In the genomic region with DNA sequence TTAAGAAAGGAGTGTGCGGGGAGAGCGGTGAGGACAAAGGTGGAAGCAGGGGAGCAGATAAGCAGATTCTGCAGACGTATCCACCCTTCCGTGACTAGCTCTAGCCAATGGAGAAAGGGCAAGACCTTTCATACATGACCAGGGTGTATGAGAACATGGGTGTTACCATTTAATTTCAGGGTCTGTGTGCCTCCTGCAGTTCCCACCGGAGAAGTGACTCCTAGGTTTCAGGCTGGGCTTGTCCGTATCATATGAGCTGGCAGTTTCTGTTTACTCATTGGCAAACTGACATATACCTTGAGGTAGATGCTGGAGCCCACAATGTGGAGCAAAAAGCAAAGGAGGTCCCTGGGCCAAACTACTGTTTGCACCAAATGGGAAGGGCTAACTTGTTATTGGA, we compare ENCODE assay signal across 15 cellular contexts. TPM values are rescaled to one million over a fixed set of nuclear protein-coding genes. Genes with fewer than 3 reads are reported as not detected.
DNase-seq lines count a peak whose midpoint lies in the region; ATAC-seq and TF ChIP-seq lines count a peak whose summit lies in the region.
"Had no signal": no experiment of that assay in that cellular context is flagged by ENCODE, and none has a peak within 500 bp of the region (broad histone marks: within the 10 kb centered on the region; RNA-seq: fewer than 3 reads in every experiment).

No MANE protein-coding gene starts in this region.

- ATAC-seq in HG03342 (IDR thresholded peaks at IDR 0.05; ENCODE audit: unreplicated experiment) = peak; percentile 43
- ATAC-seq: naive thymus-derived CD8-positive, alpha-beta T cell had no signal

- H3K9ac ChIP-seq in mammary epithelial cell (ENCODE audit: insufficient read depth, low read length) = no peak overlapping the region

- H3K4me1 ChIP-seq in mammary epithelial cell (ENCODE audit: insufficient read depth, low read length) (peaks cover 15% of the 10 kb centered on the region), testis (peaks cover 16% of the 10 kb centered on the region)
- H3K4me1 ChIP-seq: esophagus muscularis mucosa had no signal

- WGBS in mammary epithelial cell (ENCODE audit: low coverage, missing lambda C conversion rate) = 97% methylated on average over 6 of the region's 6 CpGs
- WGBS in testis, 2 donors = 77 to 84% methylated on average over 6 of the region's 6 CpGs

- no peak for TF ChIP-seq POLR2A in testis (IDR thresholded peaks at IDR 0.05)

- H3K9me3 ChIP-seq in mammary epithelial cell (replicated peaks; ENCODE audit: insufficient read depth, low read length) (no peaks in the 10 kb centered on the region), testis (no peaks in the 10 kb centered on the region)
- H3K9me3 ChIP-seq: esophagus muscularis mucosa had no signal

- no peaks in the 10 kb centered on the region for H3K36me3 ChIP-seq in mammary epithelial cell (ENCODE audit: insufficient read depth, low read length)
- H3K36me3 ChIP-seq in testis (ENCODE audit: low read depth, missing control alignments) = no peaks in the 10 kb centered on the region
- H3K36me3 ChIP-seq: esophagus muscularis mucosa had no signal

- H3K36me3 Mint-ChIP-seq in activated T-cell treated with anti-CD3 and anti-CD28 coated beads, Interleukin-2, amount 50 U/mL, for 24 hours (ENCODE audit: low read depth) = no peaks in the 10 kb centered on the region
- H3K36me3 Mint-ChIP-seq: immature natural killer cell had no signal

- H3K4me3 ChIP-seq in mammary epithelial cell (replicated peaks in 1 of 3; ENCODE audit: insufficient read depth in 1 of 3, low read depth in 2 of 3, low read length in 3 of 3) = no peak overlapping the region
- H3K4me3 ChIP-seq in testis = no peak overlapping the region
- H3K4me3 ChIP-seq: esophagus muscularis mucosa had no signal

- peak; percentile 30 to 31 for DNase-seq in activated T-cell treated with anti-CD3 and anti-CD28 coated beads, Interleukin-2, amount 50 U/mL, for 48 hours
- DNase-seq in activated T-cell treated with anti-CD3 and anti-CD28 coated beads, Interleukin-2, amount 50 U/mL, for 24 hours = no peak
- DNase-seq in mammary epithelial cell = peak; percentile 43
- DNase-seq in testis = no peak
- DNase-seq in MV-4-11 (lab: John Stamatoyannopoulos, UW) = no peak
- DNase-seq in NCI-H1436 treated with DMSO at 0.1 percent for 48 hours (lab: John Stamatoyannopoulos, UW) = no peak
- DNase-seq in DMS 273 treated with DMSO at 0.1 percent for 48 hours (lab: John Stamatoyannopoulos, UW) = no peak
- DNase-seq: ACHN; immature natural killer cell; naive thymus-derived CD8-positive, alpha-beta T cell; NCI-H526; stimulated activated CD4-positive, alpha-beta T cell treated with anti-CD3 and anti-CD28 coated beads, Interleukin-12 subunit alpha, Interleukin-12 subunit beta, amount 100 ng/mL, for 4 hours; stimulated activated naive CD4-positive, alpha-beta T cell treated with Interleukin-2 at 50 U/mL for 16 hours had no signal

- no peak overlapping the region for H3K4me3 Mint-ChIP-seq in activated T-cell treated with anti-CD3 and anti-CD28 coated beads, Interleukin-2, amount 50 U/mL, for 24 hours
- H3K4me3 Mint-ChIP-seq: immature natural killer cell had no signal

- H2AFZ ChIP-seq in mammary epithelial cell (ENCODE audit: low read depth, low read length) = no peak overlapping the region

- H3K9me3 Mint-ChIP-seq in activated T-cell treated with anti-CD3 and anti-CD28 coated beads, Interleukin-2, amount 50 U/mL, for 24 hours = no peaks in the 10 kb centered on the region

- no peak overlapping the region for H3K27ac Mint-ChIP-seq in activated T-cell treated with anti-CD3 and anti-CD28 coated beads, Interleukin-2, amount 50 U/mL, for 24 hours

- peaks cover 46% of the 10 kb centered on the region for H3K4me1 Mint-ChIP-seq in activated T-cell treated with anti-CD3 and anti-CD28 coated beads, Interleukin-2, amount 50 U/mL, for 24 hours (ENCODE audit: low read depth)

- CTCF ChIA-PET in mammary epithelial cell (lab: Charles Lee; ENCODE audit: low non-redundant PET) = no interaction called here

- TF ChIP-seq CTCF in mammary epithelial cell (conservative IDR thresholded peaks at IDR 0.05 in 1 of 2, IDR thresholded peaks at IDR 0.05 in 1 of 2; ENCODE audit: extremely low read depth in 1 of 2, insufficient read depth in 1 of 2, low read depth in 1 of 2, low read length in 2 of 2) (no peak), testis (IDR thresholded peaks at IDR 0.05) (no peak)

- no peaks in the 10 kb centered on the region for H4K20me1 ChIP-seq in mammary epithelial cell (ENCODE audit: insufficient read depth, low read length)

- intact Hi-C loops in mammary epithelial cell (cut with micrococcal nuclease) = loop anchor here (10.0 kb wide), 1 partner anchor 218 kb away; no protein-coding TSS in a partner anchor
- intact Hi-C loops in testis (cut with DNase I; ENCODE audit: low total_unique reads) = no loop called here

- H3K27me3 Mint-ChIP-seq in activated T-cell treated with anti-CD3 and anti-CD28 coated beads, Interleukin-2, amount 50 U/mL, for 24 hours = peaks cover 30% of the 10 kb centered on the region

- no TSS peak for BruUV-seq in mammary epithelial cell (replicated peaks; lab: Mats Ljungman, UMichigan)

- dilution Hi-C loops in mammary epithelial cell (cut with HindIII; ENCODE audit: low sequenced_read_pairs) = no loop called here

- H3K27me3 ChIP-seq in mammary epithelial cell (ENCODE audit: insufficient read depth, low read length) (no peaks in the 10 kb centered on the region), testis (no peaks in the 10 kb centered on the region)

- H3K27ac ChIP-seq in mammary epithelial cell (ENCODE audit: insufficient read depth, low read depth, low read length) (no peak overlapping the region), testis (peak overlapping the region; percentile 13 to 72)
- H3K27ac ChIP-seq: esophagus muscularis mucosa had no signal

- no peaks in the 10 kb centered on the region for H3K79me2 ChIP-seq in mammary epithelial cell (ENCODE audit: insufficient read depth, low read length)

- no peak overlapping the region for H3K4me2 ChIP-seq in mammary epithelial cell (ENCODE audit: insufficient read depth, low read depth, low read length)

- in situ Hi-C loops in mammary epithelial cell (cut with MboI; ENCODE audit: low sequenced_read_pairs in 2 of 2) = no loop called here

RNA-seq across cellular contexts. Expression of a gene that starts 6.8 kb away (rescaled TPM):
- total RNA-seq in mammary epithelial cell (1 to 10 TPM in 1 of 2 donors, under 1 TPM in 1; 0.45 to 3.0 TPM), testis (10 to 100 TPM; 51.7 to 95.1 TPM)
- polyA plus RNA-seq in mammary epithelial cell (1.7 TPM), testis (ENCODE audit: insufficient read depth, low read depth, low replicate concordance) (17.8 TPM)
- 1.1 TPM for polyA minus RNA-seq in mammary epithelial cell

Comparison
In these comparisons a context has a peak if more than half of its experiments do, and no peak if none do; other contexts are left out.
1. DNase-seq: peak in activated T-cell treated with anti-CD3 and anti-CD28 coated beads, Interleukin-2, amount 50 U/mL, for 48 hours (2 of 2) and mammary epithelial cell (single experiment); none in activated T-cell treated with anti-CD3 and anti-CD28 coated beads, Interleukin-2, amount 50 U/mL, for 24 hours (single experiment), testis (single experiment), MV-4-11 (single experiment), NCI-H1436 treated with DMSO at 0.1 percent for 48 hours (single experiment) and DMS 273 treated with DMSO at 0.1 percent for 48 hours (single experiment).
2. RNA of a gene that starts 6.8 kb away (total RNA-seq): 51.7 to 95.1 TPM in testis; 0.45 to 3.0 TPM in mammary epithelial cell; every median in the first group is over 10 times any median in the second.